9 cellular contexts compared by ENCODE assay signal in genomic region chr15:60568301-60568742, GRCh38.
A peak's percentile ranks its signal among the peaks of the same experiment; 100 is the strongest.
DNase-seq lines count a peak whose midpoint lies in the region; ATAC-seq, FAIRE-seq and TF ChIP-seq lines count a peak whose summit lies in the region.
"Had no signal": no experiment of that assay in that cellular context is flagged by ENCODE, and none has a peak within 500 bp of the region (broad histone marks: within the 10 kb centered on the region; RNA-seq: fewer than 3 reads in every experiment).

No MANE protein-coding gene starts in this region.

- H3K4me1 ChIP-seq in iPS-20b (ENCODE audit: insufficient read depth, low read length) = peaks cover 24% of the 10 kb centered on the region

- FAIRE-seq in D721Med (lab: Jason Lieb, UNC) = no peak

- peak overlapping the region; percentile 43; the same call in 1 of the 2 replicates for H3K9ac ChIP-seq in iPS-20b (ENCODE audit: low read depth, low read length)
- H3K9ac ChIP-seq: SK-N-SH had no signal

- peak overlapping the region; percentile 16 for H3K27ac ChIP-seq in iPS-20b (ENCODE audit: low read length)

- no peaks in the 10 kb centered on the region for H3K27me3 ChIP-seq in iPS-20b (ENCODE audit: insufficient read depth, low read length)

- DNase-seq in stimulated activated CD4-positive, alpha-beta T cell treated with anti-CD3 and anti-CD28 coated beads, Interleukin-15, amount 100 ng/mL, for 24 hours = no peak
- DNase-seq in DMS153 treated with DMSO at 0.1 percent for 48 hours (lab: John Stamatoyannopoulos, UW; ENCODE audit: unreplicated experiment) (no peak), D721Med (ENCODE audit: insufficient read length, low spot score) (no peak), SIG-M5 treated with dmso at 0.1 percent for 504 hours (lab: John Stamatoyannopoulos, UW; ENCODE audit: unreplicated experiment) (no peak)
- DNase-seq: SK-N-SH had no signal

- TF ChIP-seq POLR2A in GM18505 (IDR thresholded peaks at IDR 0.05; ENCODE audit: borderline replicate concordance, extremely low read depth, insufficient read depth, insufficient read length) = peak; percentile 54

- no peaks in the 10 kb centered on the region for H3K36me3 ChIP-seq in iPS-20b (ENCODE audit: insufficient read depth, low read depth, low read length)

- H3K4me3 ChIP-seq in iPS-20b (ENCODE audit: low read length) = peak overlapping the region; percentile 19; the same call in 1 of the 2 replicates

- TF ChIP-seq CTCF in D721Med (IDR thresholded peaks at IDR 0.05; ENCODE audit: insufficient read depth, missing control alignments) = no peak

- ATAC-seq in GM18505 (IDR thresholded peaks at IDR 0.05; ENCODE audit: unreplicated experiment) (peak; percentile 86), GM21447 (IDR thresholded peaks at IDR 0.05; ENCODE audit: unreplicated experiment) (peak; percentile 80), HG03442 (IDR thresholded peaks at IDR 0.05; ENCODE audit: unreplicated experiment) (peak; percentile 83)

- no peaks in the 10 kb centered on the region for H3K9me3 ChIP-seq in iPS-20b (ENCODE audit: insufficient read depth, low read depth, low read length)
- H3K9me3 ChIP-seq: SK-N-SH had no signal
